Comparison of ENCODE assay signal across 20 cellular contexts in genomic region chr1:46491500-46492268, GRCh38. TPM values are rescaled to one million over a fixed set of nuclear protein-coding genes. Genes with fewer than 3 reads are reported as not detected.
A peak's percentile ranks its signal among the peaks of the same experiment; 100 is the strongest.
DNase-seq lines count a peak whose midpoint lies in the region; ATAC-seq, FAIRE-seq and TF ChIP-seq lines count a peak whose summit lies in the region.
"Had no signal": no experiment of that assay in that cellular context is flagged by ENCODE, and none has a peak within 500 bp of the region (broad histone marks: within the 10 kb centered on the region; RNA-seq: fewer than 3 reads in every experiment).

No MANE protein-coding gene starts in this region.

- no peak overlapping the region for H3K4me2 ChIP-seq in GM12878 (ENCODE audit: control insufficient read depth, insufficient read depth)
- H3K4me2 ChIP-seq: A549; BLaER1 treated with 17β-estradiol and CSF1 and Interleukin-3, amounts not matched to agents 10 nM and 100 nM had no signal

- H3K36me3 ChIP-seq in HEK293 (ENCODE audit: control insufficient read depth in 2 of 2, insufficient read depth in 1 of 2, low read length in 2 of 2) (no peaks in the 10 kb centered on the region), GM12878 (ENCODE audit: control insufficient read depth in 2 of 2, insufficient read depth in 2 of 2, low read length in 1 of 2) (no peaks in the 10 kb centered on the region), iPS-18a (ENCODE audit: control insufficient read depth, low read depth, low read length) (no peaks in the 10 kb centered on the region)
- H3K36me3 ChIP-seq: BLaER1 treated with 17β-estradiol and CSF1 and Interleukin-3, amounts not matched to agents 10 nM and 100 nM had no signal

- H3K9me3 ChIP-seq in HEK293 (ENCODE audit: control insufficient read depth, insufficient read depth, low read depth, low read length), result no peaks in the 10 kb centered on the region
- no peaks in the 10 kb centered on the region for H3K9me3 ChIP-seq in GM12878 (replicated peaks; ENCODE audit: control insufficient read depth, insufficient read depth, low read length)
- no peaks in the 10 kb centered on the region for H3K9me3 ChIP-seq in iPS-18a (ENCODE audit: control insufficient read depth, low read depth, low read length)
- H3K9me3 ChIP-seq: A549; BLaER1 treated with 17β-estradiol and CSF1 and Interleukin-3, amounts not matched to agents 10 nM and 100 nM had no signal

- DNase-seq in GM12878 (ENCODE audit: low read depth, low spot score) (no peak), posterior vena cava (ENCODE audit: low spot score) (peak; percentile 55), NCI-H1092 (lab: John Stamatoyannopoulos, UW) (no peak), HPDE6-E6E7 (ENCODE audit: extremely low spot score) (no peak), retina (no peak), caudate nucleus (lab: John Stamatoyannopoulos, UW) (no peak)
- DNase-seq: DMS79 treated with DMSO at 0.1 percent for 48 hours, Kasumi-1, MM.1S, NCI-H1105 treated with DMSO at 0.1 percent for 48 hours, NCI-H187, NCI-H526 treated with DMSO at 0.1 percent for 48 hours, SIG-M5 had no signal

- H3K27me3 ChIP-seq in GM12878 (replicated peaks in 1 of 2; ENCODE audit: control insufficient read depth in 2 of 2, insufficient read depth in 2 of 2, low read length in 1 of 2) (peaks cover 34 to 41% of the 10 kb centered on the region in 2 experiments), iPS-18a (ENCODE audit: control insufficient read depth, insufficient read depth, low read length) (peaks cover 100% of the 10 kb centered on the region)

- H3K9ac ChIP-seq in GM12878 (ENCODE audit: control insufficient read depth, insufficient read depth, low read length), result no peak overlapping the region
- no peak overlapping the region for H3K9ac ChIP-seq in iPS-18a (ENCODE audit: low read length)
- H3K9ac ChIP-seq: BLaER1 treated with 17β-estradiol and CSF1 and Interleukin-3, amounts not matched to agents 10 nM and 100 nM had no signal

- RAD21 ChIA-PET in GM12878 (lab: Charles Lee; ENCODE audit: unreplicated experiment), result no interaction called here

- H3K4me1 ChIP-seq in HEK293 (ENCODE audit: control insufficient read depth, insufficient read depth, low read length) (no peaks in the 10 kb centered on the region), GM12878 (ENCODE audit: control insufficient read depth, insufficient read depth, low read length) (no peaks in the 10 kb centered on the region), iPS-18a (ENCODE audit: control insufficient read depth, low read depth, low read length) (peaks cover 45% of the 10 kb centered on the region)

- POLR2A ChIA-PET in HEK293 (lab: Yijun Ruan, JAX) (no interaction called here), GM12878 (lab: Charles Lee) (interaction anchor here (0.5 kb wide), 1 partner anchor 236 kb away, joined by 6 read pairs; no protein-coding TSS in a partner anchor)

- H4K20me1 ChIP-seq in GM12878 (ENCODE audit: control insufficient read depth, insufficient read depth), result no peaks in the 10 kb centered on the region; the same call in 1 of the 2 replicates

- no peak overlapping the region for H2AFZ ChIP-seq in GM12878 (ENCODE audit: control insufficient read depth, low read depth, low read length)

- WGBS in GM12878 (ENCODE audit: insufficient coverage, insufficient replicate concordance, low lambda C conversion rate, missing lambda C conversion rate), result 5% methylated on average over 21 of the region's 21 CpGs

- H3K27ac ChIP-seq in HEK293 (ENCODE audit: extremely low read depth, low read depth, low read length), result no peak overlapping the region
- H3K27ac ChIP-seq in GM12878 (ENCODE audit: control insufficient read depth, insufficient read depth), result no peak overlapping the region
- no peak overlapping the region for H3K27ac ChIP-seq in iPS-18a (ENCODE audit: low read length)
- no peak overlapping the region for H3K27ac ChIP-seq in caudate nucleus (ENCODE audit: low read depth, low read length)
- H3K27ac ChIP-seq: A549; BLaER1 treated with 17β-estradiol and CSF1 and Interleukin-3, amounts not matched to agents 10 nM and 100 nM had no signal

- no peaks in the 10 kb centered on the region for H3K79me2 ChIP-seq in GM12878 (ENCODE audit: control insufficient read depth, insufficient read depth, low read length)

- TF ChIP-seq EP300 in GM12878 (IDR thresholded peaks at IDR 0.05; ENCODE audit: borderline replicate concordance in 1 of 2, control insufficient read depth in 1 of 2, low read depth in 2 of 2, low read length in 2 of 2), result no peak

- in situ Hi-C loops in GM12878 (cut with MboI), result no loop called here

- no peak for TF ChIP-seq RAD21 in GM12878 (IDR thresholded peaks at IDR 0.05; ENCODE audit: insufficient read depth, low read depth, low read length)

- TF ChIP-seq CTCF in HEK293 (tag by site-specific recombination; IDR thresholded peaks at IDR 0.05), result no peak
- TF ChIP-seq CTCF in GM12878 (IDR thresholded peaks at IDR 0.05 in 2 of 3, conservative IDR thresholded peaks at IDR 0.05 in 1 of 3; ENCODE audit: control insufficient read depth in 2 of 3, extremely low read depth in 1 of 3, insufficient read depth in 1 of 3, low read depth in 3 of 3, low read length in 3 of 3), result no peak

- SMC1A ChIA-PET in GM12878 (lab: Charles Lee; ENCODE audit: uncharacterized antibody, unreplicated experiment), result no interaction called here

- no peak for TF ChIP-seq POLR2A in GM12878 (IDR thresholded peaks at IDR 0.05; ENCODE audit: low read depth, low read length)

- CTCF ChIA-PET in HEK293 (lab: Yijun Ruan, JAX), result interaction anchor here (1.0 to 1.1 kb wide), 3 partner anchors 10 to 37 kb away, joined by 3 to 4 read pairs (median 3); no protein-coding TSS in a partner anchor
- CTCF ChIA-PET in GM12878 (lab: Yijun Ruan, JAX), result no interaction called here

- no TSS peak for BruUV-seq in GM12878 (replicated peaks; lab: Mats Ljungman, UMichigan)

- intact Hi-C loops in GM12878 (cut with micrococcal nuclease; ENCODE audit: unreplicated experiment) (no loop called here), posterior vena cava (cut with DNase I) (loop anchor here in 1 of 2 donors (1.0 kb wide), 1 partner anchor 29 kb away; no protein-coding TSS in a partner anchor)

- no peak for FAIRE-seq in GM12878 (lab: Jason Lieb, UNC)
- FAIRE-seq: A549, G401.6 had no signal

- ATAC-seq in GM12878, result no peak
- ATAC-seq: A549 had no signal

- H3K4me3 ChIP-seq in HEK293 (ENCODE audit: low read depth, low read length) (no peak overlapping the region), GM12878 (no peak overlapping the region), iPS-18a (ENCODE audit: low read length) (peak overlapping the region; percentile 69)
- H3K4me3 ChIP-seq: A549; BLaER1 treated with 17β-estradiol and CSF1 and Interleukin-3, amounts not matched to agents 10 nM and 100 nM had no signal

TF ChIP-seq in HEK293, 187 proteins besides CTCF, POLR2A, EP300 and RAD21:
- peak; percentile 64; the same call in 1 of the 2 replicates for TF ChIP-seq PRDM1 (tag by site-specific recombination; IDR thresholded peaks at IDR 0.05)
- TF ChIP-seq ZNF133 (tag by site-specific recombination; IDR thresholded peaks at IDR 0.05), result no peak

TF ChIP-seq in GM12878, 131 proteins besides CTCF, POLR2A, EP300 and RAD21 (continues in another document):
- TF ChIP-seq TCF12 (IDR thresholded peaks at IDR 0.05; ENCODE audit: low read depth, low read length), result no peak
- no peak for TF ChIP-seq NRF1 (conservative IDR thresholded peaks at IDR 0.05; ENCODE audit: low read depth, low read length)
- 0 out of 2 replicates have a peak, but pooled peaks have one; percentile 81 for TF ChIP-seq EZH2 (IDR thresholded peaks at IDR 0.05; ENCODE audit: borderline replicate concordance, control insufficient read depth, low read depth, low read length)

RNA-seq across cellular contexts. Expression of gene DMBX1, which starts 2.0 kb away (rescaled TPM):
- not detected in 2 replicates for total RNA-seq in GM12878 (2013; cell fraction: nucleolus; rRNA removed)
- total RNA-seq in GM12878 (2014; rRNA removed), result not detected in 2 replicates
- not detected in 2 replicates for total RNA-seq in GM12878 (2014; rRNA removed; fragmentation: Illumina TruSeq; extraction: Trizol)
- not detected in 2 replicates for total RNA-seq in GM12878 (2021)
- not detected for polyA plus RNA-seq in GM12878 (2011; ENCODE audit: low read depth)
- 0.03 TPM in 1 of 2 replicates, not detected in the other for polyA plus RNA-seq in GM12878 (2011; rRNA removed)
- 0.06 TPM in 1 of 2 replicates, not detected in the other for polyA plus RNA-seq in GM12878 (2011; cell fraction: cytosol; rRNA removed)
- polyA plus RNA-seq in GM12878 (2011; cell fraction: nucleus; rRNA removed), result 0.07 TPM in 1 of 2 replicates, not detected in the other
- not detected in 2 replicates for polyA plus RNA-seq in GM12878 (2012)
- not detected in 2 replicates for polyA plus RNA-seq in GM12878 (2014; fragmentation: Illumina TruSeq; extraction: Trizol)
- not detected for polyA plus RNA-seq in GM12878 (2014; fragmentation: Nextera tagmentation; extraction: Ambion mirVana)
- not detected in 2 replicates for polyA plus RNA-seq in GM12878 (2014; rRNA removed)
- polyA plus RNA-seq in GM12878 (2016; fragmentation: Nextera tagmentation; extraction: Ambion mirVana), result not detected
- not detected in 2 replicates for polyA minus RNA-seq in GM12878 (2011; rRNA and poly(A)+ RNA removed)
- not detected in 2 replicates for polyA minus RNA-seq in GM12878 (2011; cell fraction: cytosol; rRNA and poly(A)+ RNA removed)
- polyA minus RNA-seq in GM12878 (2011; cell fraction: nucleus; rRNA and poly(A)+ RNA removed), result not detected in 2 replicates
- total RNA-seq in posterior vena cava, result not detected
- total RNA-seq: OCI-LY7, RPMI7951 had no signal

RNA-seq across cellular contexts. Expression of gene KNCN, which starts 59.8 kb away (rescaled TPM):
- not detected in 2 replicates for total RNA-seq in GM12878 (2013; cell fraction: nucleolus; rRNA removed)
- total RNA-seq in GM12878 (2014; rRNA removed), result not detected in 2 replicates
- not detected in 2 replicates for total RNA-seq in GM12878 (2014; rRNA removed; fragmentation: Illumina TruSeq; extraction: Trizol)
- not detected in 2 replicates for total RNA-seq in GM12878 (2021)
- not detected for polyA plus RNA-seq in GM12878 (2011; ENCODE audit: low read depth)
- not detected in 2 replicates for polyA plus RNA-seq in GM12878 (2011; rRNA removed)
- polyA plus RNA-seq in GM12878 (2011; cell fraction: cytosol; rRNA removed), result not detected in 2 replicates
- not detected in 2 replicates for polyA plus RNA-seq in GM12878 (2011; cell fraction: nucleus; rRNA removed)
- polyA plus RNA-seq in GM12878 (2012), result not detected in 2 replicates
- polyA plus RNA-seq in GM12878 (2014; fragmentation: Illumina TruSeq; extraction: Trizol), result not detected in 2 replicates
- polyA plus RNA-seq in GM12878 (2014; fragmentation: Nextera tagmentation; extraction: Ambion mirVana), result not detected
- polyA plus RNA-seq in GM12878 (2014; rRNA removed), result not detected in 2 replicates
- polyA plus RNA-seq in GM12878 (2016; fragmentation: Nextera tagmentation; extraction: Ambion mirVana), result not detected
- not detected in 2 replicates for polyA minus RNA-seq in GM12878 (2011; rRNA and poly(A)+ RNA removed)
- not detected in 2 replicates for polyA minus RNA-seq in GM12878 (2011; cell fraction: cytosol; rRNA and poly(A)+ RNA removed)
- not detected in 2 replicates for polyA minus RNA-seq in GM12878 (2011; cell fraction: nucleus; rRNA and poly(A)+ RNA removed)
- not detected for total RNA-seq in posterior vena cava
- total RNA-seq: OCI-LY7, RPMI7951 had no signal
- polyA plus RNA-seq: A549 had no signal
